ENCODE assay signal across 20 cellular contexts in the genomic region with DNA sequence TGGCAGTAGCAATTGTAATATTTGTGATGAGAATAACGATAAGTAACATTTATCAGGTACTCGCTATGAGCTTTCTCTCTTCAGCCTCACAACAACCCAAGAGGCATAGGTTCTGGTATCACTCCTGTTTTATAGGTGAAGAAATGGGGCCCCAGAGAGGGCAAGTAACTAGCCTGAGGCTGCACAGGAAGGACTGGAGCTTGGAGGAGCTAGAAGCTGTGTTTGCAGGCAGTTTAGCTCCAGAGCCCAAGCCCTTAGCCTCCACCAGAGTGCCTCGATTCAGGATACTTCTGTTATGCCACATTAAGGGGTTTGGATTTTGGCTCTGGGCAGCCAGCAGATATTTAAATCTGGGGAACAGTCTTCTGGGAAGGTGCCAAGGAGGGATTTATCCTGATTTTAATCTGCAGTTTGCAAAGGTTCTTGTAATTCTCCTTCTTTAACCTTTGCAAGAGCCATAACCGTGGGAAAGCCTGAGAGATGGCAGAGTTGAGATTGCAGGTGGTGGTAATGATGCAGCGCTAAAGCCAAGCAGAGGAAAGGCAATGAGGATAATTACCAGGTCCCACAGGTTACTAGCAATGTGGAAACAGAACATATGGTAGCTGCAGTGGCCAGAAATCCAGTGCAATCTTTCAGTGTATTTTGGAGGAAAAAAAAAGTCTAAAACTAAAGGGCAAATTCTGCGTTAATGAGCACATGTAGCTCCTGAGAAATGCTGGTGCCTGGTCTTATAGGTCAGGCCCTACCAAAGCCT.
"Had no signal": no experiment of that assay in that cellular context is flagged by ENCODE, and none has a peak within 500 bp of the region (broad histone marks: within the 10 kb centered on the region; RNA-seq: fewer than 3 reads in every experiment).

No MANE protein-coding gene starts in this region.

- H3K27me3 ChIP-seq: breast epithelium, heart left ventricle, tibial artery had no signal

- H3K36me3 ChIP-seq: breast epithelium, heart left ventricle, tibial artery had no signal

- H3K4me1 ChIP-seq: breast epithelium, tibial artery had no signal

- H3K9me3 ChIP-seq: breast epithelium, heart left ventricle, tibial artery had no signal

- H3K4me3 ChIP-seq: breast epithelium, heart left ventricle, tibial artery had no signal

- DNase-seq: activated B cell treated with CpG ODN at 0.5 μM for 24 hours; activated CD4-positive, alpha-beta memory T cell treated with anti-CD3 and anti-CD28 coated beads for 36 hours; activated CD4-positive, alpha-beta T cell treated with anti-CD3 and anti-CD28 coated beads for 4 hours; activated naive CD4-positive, alpha-beta T cell; activated naive CD8-positive, alpha-beta T cell treated with anti-CD3 and anti-CD28 coated beads, Interleukin-2, amount 10 ng/mL, durations not matched to agents 7 days and 5 days; activated T-cell treated with anti-CD3 and anti-CD28 coated beads, Interleukin-2, amount 50 U/mL, for 1 hour; amniotic stem cell; heart left ventricle; islet precursor cell; left cardiac atrium; nephron progenitor cell; nucleus accumbens; small intestine; stimulated activated CD4-positive, alpha-beta T cell treated with anti-CD3 and anti-CD28 coated beads, Interleukin-2, amount 100 ng/mL, for 24 hours; stimulated activated naive CD8-positive, alpha-beta T cell treated with anti-CD3 and anti-CD28 coated beads, Interleukin-15, amount 100 ng/mL, for 72 hours; tibial artery had no signal

- ATAC-seq: sciatic nerve; stimulated activated effector memory CD8-positive, alpha-beta T cell treated with anti-CD3 and anti-CD28 coated beads, Interleukin-12 subunit alpha, Interleukin-12 subunit beta, amount 100 ng/mL, for 72 hours; stimulated activated naive CD8-positive, alpha-beta T cell treated with anti-CD3 and anti-CD28 coated beads, Interleukin-15, amount 100 ng/mL, for 72 hours had no signal

- H3K27ac ChIP-seq: breast epithelium, epithelial cell of prostate, heart left ventricle, tibial artery had no signal

- FAIRE-seq: small intestine had no signal
